ENCODE assay signal across 23 cellular contexts in genomic region chr3:114127517-114127916, GRCh38. TPM values are rescaled to one million over a fixed set of nuclear protein-coding genes. Genes with fewer than 3 reads are reported as not detected.
"Had no signal": no experiment of that assay in that cellular context is flagged by ENCODE, and none has a peak within 500 bp of the region (broad histone marks: within the 10 kb centered on the region; RNA-seq: fewer than 3 reads in every experiment).

No MANE protein-coding gene starts in this region.

- H3K4me3 ChIP-seq: dorsolateral prefrontal cortex, hepatocyte had no signal

- H2AFZ ChIP-seq: hepatocyte had no signal

- H3K27ac ChIP-seq: dorsolateral prefrontal cortex, hepatocyte had no signal

- H3K27ac Mint-ChIP-seq: natural killer cell, type B pancreatic cell had no signal

- H3K36me3 Mint-ChIP-seq: natural killer cell, type B pancreatic cell had no signal

- ATAC-seq: left colon, natural killer cell had no signal

- H3K79me2 ChIP-seq: hepatocyte had no signal

- H3K4me1 Mint-ChIP-seq: natural killer cell had no signal

- H3K4me3 Mint-ChIP-seq: natural killer cell, neural crest cell, type B pancreatic cell had no signal

- H3K27me3 Mint-ChIP-seq: type B pancreatic cell had no signal

- H3K4me2 ChIP-seq: hepatocyte had no signal

- DNase-seq: cortex of kidney; dorsolateral prefrontal cortex; effector CD8-positive, alpha-beta T cell; foreskin melanocyte; head of caudate nucleus; left colon; mammary epithelial cell; natural killer cell; posterior cingulate gyrus; small intestine; stimulated activated CD4-positive, alpha-beta T cell treated with anti-CD3 and anti-CD28 coated beads, Interleukin-12 subunit alpha, Interleukin-12 subunit beta, amount 100 ng/mL, for 4 hours; stimulated activated naive CD4-positive, alpha-beta T cell treated with Interleukin-2 at 50 U/mL for 16 hours had no signal

- H3K27me3 ChIP-seq: dorsolateral prefrontal cortex, hepatocyte had no signal

- H3K9me3 Mint-ChIP-seq: natural killer cell, neural crest cell had no signal

RNA-seq across cellular contexts. Expression of gene DRD3, which starts 51.3 kb away (rescaled TPM):
- total RNA-seq: chondrocyte, hepatocyte, kidney epithelial cell, left colon, lower leg skin, mammary epithelial cell, mucosa of gallbladder, myocyte, natural killer cell, neural crest cell, osteocyte, pulmonary artery endothelial cell had no signal
- polyA plus RNA-seq: esophagus, hepatocyte, mammary epithelial cell, small intestine had no signal
